In the genomic region with DNA sequence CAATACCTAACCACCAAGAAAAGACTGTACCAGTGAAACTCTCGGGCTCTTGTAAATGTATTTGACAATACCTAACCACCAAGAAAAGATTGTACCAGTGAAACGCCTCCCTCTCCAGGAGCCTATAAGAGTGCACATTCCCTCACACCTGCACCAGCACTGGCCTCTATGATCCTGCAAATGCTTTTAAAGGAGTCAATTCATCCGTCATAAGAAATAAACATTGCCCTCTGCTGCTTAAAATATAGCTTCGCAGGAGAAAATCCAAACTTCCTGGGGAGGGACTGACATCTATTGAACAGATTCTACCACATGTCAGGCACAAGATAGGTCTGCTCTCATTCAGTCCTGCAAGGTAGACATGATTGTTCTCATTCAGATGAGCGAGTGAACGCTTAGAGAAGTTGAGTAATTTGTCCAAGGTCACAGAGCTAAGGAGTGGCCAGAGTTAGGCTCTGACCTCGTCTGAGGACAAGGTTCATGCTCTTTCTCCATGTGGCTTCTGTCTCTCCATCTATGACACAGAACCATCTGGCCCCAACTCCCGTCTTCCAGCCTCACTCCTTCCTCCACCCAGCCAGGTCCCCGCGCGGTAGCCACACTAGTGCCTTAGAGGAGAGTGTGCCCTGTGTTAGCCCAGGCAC, we compare ENCODE assay signal across 9 cellular contexts. TPM values are rescaled to one million over a fixed set of nuclear protein-coding genes. Genes with fewer than 3 reads are reported as not detected.
DNase-seq lines count a peak whose midpoint lies in the region; ATAC-seq, FAIRE-seq and TF ChIP-seq lines count a peak whose summit lies in the region.
"Had no signal": no experiment of that assay in that cellular context is flagged by ENCODE, and none has a peak within 500 bp of the region (broad histone marks: within the 10 kb centered on the region; RNA-seq: fewer than 3 reads in every experiment).

No MANE protein-coding gene starts in this region.

- peaks cover 73% of the 10 kb centered on the region for H3K4me1 ChIP-seq in ACC112 (ENCODE audit: control insufficient read depth, insufficient read depth, low read length, unreplicated experiment)
- H3K4me1 ChIP-seq in liver (ENCODE audit: control insufficient read depth in 4 of 4, insufficient read depth in 4 of 4, low read length in 3 of 4): peaks cover 2 to 16% (median 8%) of the 10 kb centered on the region in 4 donors

- no peak overlapping the region for H2AFZ ChIP-seq in ACC112 (ENCODE audit: low read length, unreplicated experiment)

- H3K27me3 ChIP-seq in ACC112 (ENCODE audit: insufficient read depth, low read length) (no peaks in the 10 kb centered on the region), bronchial epithelial cell (ENCODE audit: control insufficient read depth, insufficient read depth, low read length) (no peaks in the 10 kb centered on the region), liver (ENCODE audit: control insufficient read depth in 4 of 4, insufficient read depth in 4 of 4, low read length in 3 of 4) (no peaks in the 10 kb centered on the region)

- no peak overlapping the region for H3K9ac ChIP-seq in liver (ENCODE audit: low read depth in 1 of 2, low read length in 2 of 2)

- no peak for FAIRE-seq in bronchial epithelial cell (lab: Jason Lieb, UNC)
- FAIRE-seq: GM18507 had no signal

- no peak for ATAC-seq in HG03378 (IDR thresholded peaks at IDR 0.05; ENCODE audit: unreplicated experiment)
- ATAC-seq in activated T-cell treated with anti-CD3 and anti-CD28 coated beads, Interleukin-2, amount 50 U/mL, for 4 hours: no peak

- no peak overlapping the region for H3K4me3 Mint-ChIP-seq in activated T-cell treated with anti-CD3 and anti-CD28 coated beads, Interleukin-2, amount 50 U/mL, for 4 hours

- TF ChIP-seq RAD21 in liver (IDR thresholded peaks at IDR 0.05): peak; percentile 81 to 86

- H3K4me3 ChIP-seq in ACC112 (ENCODE audit: low read depth, low read length): no peak overlapping the region
- H3K4me3 ChIP-seq in bronchial epithelial cell (ENCODE audit: low read depth, low read length): no peak overlapping the region
- H3K4me3 ChIP-seq in liver (ENCODE audit: low read depth in 1 of 3, low read length in 3 of 3): no peak overlapping the region

- H3K79me2 ChIP-seq in ACC112 (ENCODE audit: control insufficient read depth, insufficient read depth, low read length, unreplicated experiment): peaks cover 5% of the 10 kb centered on the region

- TF ChIP-seq CTCF in GM12873 (IDR thresholded peaks at IDR 0.05; ENCODE audit: insufficient read depth, low read depth, low read length, missing control alignments) (peak; percentile 11), bronchial epithelial cell (IDR thresholded peaks at IDR 0.05; ENCODE audit: insufficient read depth, low read length, severe bottlenecking) (peak; percentile 47), liver (IDR thresholded peaks at IDR 0.05; ENCODE audit: low read depth, low read length, missing input control) (peak; percentile 54)

- H3K36me3 Mint-ChIP-seq in activated T-cell treated with anti-CD3 and anti-CD28 coated beads, Interleukin-2, amount 50 U/mL, for 4 hours (ENCODE audit: insufficient read depth): no peaks in the 10 kb centered on the region

- peaks cover 16% of the 10 kb centered on the region for H3K27me3 Mint-ChIP-seq in activated T-cell treated with anti-CD3 and anti-CD28 coated beads, Interleukin-2, amount 50 U/mL, for 4 hours (ENCODE audit: low read depth)

- H3K9me3 ChIP-seq in liver (ENCODE audit: control insufficient read depth in 4 of 4, low read length in 3 of 4): no peaks in the 10 kb centered on the region

- no peaks in the 10 kb centered on the region for H3K9me3 Mint-ChIP-seq in activated T-cell treated with anti-CD3 and anti-CD28 coated beads, Interleukin-2, amount 50 U/mL, for 4 hours

- H3K36me3 ChIP-seq in ACC112 (ENCODE audit: insufficient read depth, low read length) (no peaks in the 10 kb centered on the region), bronchial epithelial cell (ENCODE audit: control insufficient read depth, insufficient read depth, low read length) (no peaks in the 10 kb centered on the region), liver (ENCODE audit: control insufficient read depth in 4 of 4, insufficient read depth in 3 of 4, low read depth in 1 of 4, low read length in 3 of 4) (no peaks in the 10 kb centered on the region)

- 45% methylated on average over 11 of the region's 11 CpGs for WGBS in liver

- DNase-seq in NCI-H526 (lab: John Stamatoyannopoulos, UW) (peak; percentile 60 to 68), bronchial epithelial cell (ENCODE audit: low read depth) (peak; percentile 78)
- DNase-seq in activated CD4-positive, CD25-positive, alpha-beta regulatory T cell (lab: John Stamatoyannopoulos, UW): no peak
- no peak for DNase-seq in activated T-cell treated with anti-CD3 and anti-CD28 coated beads, Interleukin-2, amount 50 U/mL, for 4 hours

- H3K4me1 Mint-ChIP-seq in activated T-cell treated with anti-CD3 and anti-CD28 coated beads, Interleukin-2, amount 50 U/mL, for 4 hours (ENCODE audit: low read depth): no peaks in the 10 kb centered on the region

- H3K27ac ChIP-seq in ACC112 (ENCODE audit: low read depth, low read length) (peak overlapping the region; percentile 100), liver (ENCODE audit: low read depth in 1 of 2, low read length in 2 of 2) (peak overlapping the region in 1 of 2 donors; percentile 2)

TF ChIP-seq in liver, 16 proteins besides CTCF, POLR2A, EP300 and RAD21:
- TF ChIP-seq EGR1 (IDR thresholded peaks at IDR 0.05; ENCODE audit: low read depth in 2 of 2) (no peak), NR2F2 (IDR thresholded peaks at IDR 0.05) (peak; percentile 93), YY1 (IDR thresholded peaks at IDR 0.05) (peak; percentile 57), FOXA2 (IDR thresholded peaks at IDR 0.05) (no peak), RXRA (IDR thresholded peaks at IDR 0.05) (peak; percentile 88 to 95), HNF4G (IDR thresholded peaks at IDR 0.05) (no peak), SP1 (IDR thresholded peaks at IDR 0.05) (peak; percentile 62), ATF3 (IDR thresholded peaks at IDR 0.05) (no peak), JUND (IDR thresholded peaks at IDR 0.05) (no peak), GABPA (IDR thresholded peaks at IDR 0.05 in 1 of 2, conservative IDR thresholded peaks at IDR 0.05 in 1 of 2) (no peak), TAF1 (conservative IDR thresholded peaks at IDR 0.05) (no peak), MAX (IDR thresholded peaks at IDR 0.05) (no peak), FOXA1 (IDR thresholded peaks at IDR 0.05) (no peak), HNF4A (conservative IDR thresholded peaks at IDR 0.05) (peak; percentile 67 to 70)
- TF ChIP-seq, protein P1, sequence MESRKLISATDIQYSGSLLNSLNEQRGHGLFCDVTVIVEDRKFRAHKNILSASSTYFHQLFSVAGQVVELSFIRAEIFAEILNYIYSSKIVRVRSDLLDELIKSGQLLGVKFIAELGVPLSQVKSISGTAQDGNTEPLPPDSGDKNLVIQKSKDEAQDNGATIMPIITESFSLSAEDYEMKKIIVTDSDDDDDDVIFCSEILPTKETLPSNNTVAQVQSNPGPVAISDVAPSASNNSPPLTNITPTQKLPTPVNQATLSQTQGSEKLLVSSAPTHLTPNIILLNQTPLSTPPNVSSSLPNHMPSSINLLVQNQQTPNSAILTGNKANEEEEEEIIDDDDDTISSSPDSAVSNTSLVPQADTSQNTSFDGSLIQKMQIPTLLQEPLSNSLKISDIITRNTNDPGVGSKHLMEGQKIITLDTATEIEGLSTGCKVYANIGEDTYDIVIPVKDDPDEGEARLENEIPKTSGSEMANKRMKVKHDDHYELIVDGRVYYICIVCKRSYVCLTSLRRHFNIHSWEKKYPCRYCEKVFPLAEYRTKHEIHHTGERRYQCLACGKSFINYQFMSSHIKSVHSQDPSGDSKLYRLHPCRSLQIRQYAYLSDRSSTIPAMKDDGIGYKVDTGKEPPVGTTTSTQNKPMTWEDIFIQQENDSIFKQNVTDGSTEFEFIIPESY (IDR thresholded peaks at IDR 0.05): no peak
- TF ChIP-seq, protein P2, sequence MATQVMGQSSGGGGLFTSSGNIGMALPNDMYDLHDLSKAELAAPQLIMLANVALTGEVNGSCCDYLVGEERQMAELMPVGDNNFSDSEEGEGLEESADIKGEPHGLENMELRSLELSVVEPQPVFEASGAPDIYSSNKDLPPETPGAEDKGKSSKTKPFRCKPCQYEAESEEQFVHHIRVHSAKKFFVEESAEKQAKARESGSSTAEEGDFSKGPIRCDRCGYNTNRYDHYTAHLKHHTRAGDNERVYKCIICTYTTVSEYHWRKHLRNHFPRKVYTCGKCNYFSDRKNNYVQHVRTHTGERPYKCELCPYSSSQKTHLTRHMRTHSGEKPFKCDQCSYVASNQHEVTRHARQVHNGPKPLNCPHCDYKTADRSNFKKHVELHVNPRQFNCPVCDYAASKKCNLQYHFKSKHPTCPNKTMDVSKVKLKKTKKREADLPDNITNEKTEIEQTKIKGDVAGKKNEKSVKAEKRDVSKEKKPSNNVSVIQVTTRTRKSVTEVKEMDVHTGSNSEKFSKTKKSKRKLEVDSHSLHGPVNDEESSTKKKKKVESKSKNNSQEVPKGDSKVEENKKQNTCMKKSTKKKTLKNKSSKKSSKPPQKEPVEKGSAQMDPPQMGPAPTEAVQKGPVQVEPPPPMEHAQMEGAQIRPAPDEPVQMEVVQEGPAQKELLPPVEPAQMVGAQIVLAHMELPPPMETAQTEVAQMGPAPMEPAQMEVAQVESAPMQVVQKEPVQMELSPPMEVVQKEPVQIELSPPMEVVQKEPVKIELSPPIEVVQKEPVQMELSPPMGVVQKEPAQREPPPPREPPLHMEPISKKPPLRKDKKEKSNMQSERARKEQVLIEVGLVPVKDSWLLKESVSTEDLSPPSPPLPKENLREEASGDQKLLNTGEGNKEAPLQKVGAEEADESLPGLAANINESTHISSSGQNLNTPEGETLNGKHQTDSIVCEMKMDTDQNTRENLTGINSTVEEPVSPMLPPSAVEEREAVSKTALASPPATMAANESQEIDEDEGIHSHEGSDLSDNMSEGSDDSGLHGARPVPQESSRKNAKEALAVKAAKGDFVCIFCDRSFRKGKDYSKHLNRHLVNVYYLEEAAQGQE (IDR thresholded peaks at IDR 0.05): no peak

RNA-seq across cellular contexts. Expression of gene MCFD2, which starts 38.7 kb away (rescaled TPM):
- total RNA-seq in bronchial epithelial cell: 71.9 and 105 TPM in 2 replicates
- 100 to 1,000 TPM in 1 of 2 donors, 10 to 100 TPM in 1; 81.8 to 148 TPM for total RNA-seq in liver
- 100 to 1,000 TPM; 118 to 140 TPM for polyA plus RNA-seq in liver
- 10 to 100 TPM; 46.7 to 63.4 (median 50.8) TPM for total RNA-seq in activated T-cell treated with anti-CD3 and anti-CD28 coated beads, Interleukin-2, amount 50 U/mL, for 4 hours

Comparison
In these comparisons a context has a peak if more than half of its experiments do, and no peak if none do; other contexts are left out.
1. DNase-seq: peak in NCI-H526 (2 of 2) and bronchial epithelial cell (single experiment); none in activated CD4-positive, CD25-positive, alpha-beta regulatory T cell (0 of 4) and activated T-cell treated with anti-CD3 and anti-CD28 coated beads, Interleukin-2, amount 50 U/mL, for 4 hours (single experiment).
2. Peak in every context shown above with its lines, with median percentiles within 50 percentile points of each other: CTCF ChIP-seq.